ENCODE assay signal across 2 cellular contexts in the genomic region with DNA sequence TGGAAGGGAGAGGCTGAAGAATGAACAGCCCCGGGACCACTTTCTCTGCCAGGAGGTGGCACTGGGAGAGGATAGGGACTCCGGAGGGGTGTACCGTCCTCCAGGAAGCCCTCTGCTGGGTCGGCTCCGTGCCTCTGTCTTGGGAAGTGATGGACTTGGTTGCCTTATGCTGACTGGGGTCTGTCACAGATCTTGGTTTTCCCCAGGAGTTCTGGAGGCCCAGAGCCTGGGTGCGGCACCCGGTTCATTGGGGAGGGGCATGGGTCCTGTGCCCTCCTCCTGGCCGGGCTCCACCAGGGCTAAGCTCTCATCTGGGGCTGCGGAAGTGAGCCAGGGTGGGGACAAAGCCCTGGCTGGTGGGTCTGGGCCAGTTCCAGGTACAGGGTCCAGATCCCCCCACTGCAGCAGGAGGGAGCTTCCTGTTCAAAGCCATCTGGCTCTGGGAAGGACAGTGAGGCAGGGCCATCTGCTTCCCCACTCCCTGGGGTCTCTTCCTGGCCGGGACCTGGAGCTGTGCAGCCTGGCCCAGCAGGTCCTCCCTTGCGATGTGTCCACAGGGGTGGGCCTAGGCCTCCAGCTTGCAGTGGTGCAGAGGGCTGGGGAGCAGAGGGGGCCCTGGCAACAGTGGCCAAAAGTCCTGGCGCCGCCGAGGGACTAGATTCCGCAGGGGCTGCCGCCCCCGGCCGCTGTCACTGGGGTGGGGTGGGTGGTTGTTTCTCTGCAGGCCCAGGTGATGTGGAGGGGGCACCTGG.
TF ChIP-seq lines count a peak whose summit lies in the region.

No MANE protein-coding gene starts in this region.

TF ChIP-seq in GM23338, 12 proteins besides CTCF, POLR2A, EP300 and RAD21 (continues in another document):
- TF ChIP-seq ZNF114 (CRISPR knock-in tag; IDR thresholded peaks at IDR 0.05) (no peak), STAT1 (IDR thresholded peaks at IDR 0.05; ENCODE audit: unreplicated experiment) (no peak), ZNF331 (CRISPR knock-in tag; IDR thresholded peaks at IDR 0.05; ENCODE audit: low read depth) (no peak), EZH2 (IDR thresholded peaks at IDR 0.05; ENCODE audit: low read depth, unreplicated experiment) (no peak), NANOG (IDR thresholded peaks at IDR 0.05; ENCODE audit: borderline replicate concordance) (no peak), CREB1 (CRISPR knock-in tag; IDR thresholded peaks at IDR 0.05; ENCODE audit: low read depth) (no peak), EZH2phosphoT487 (IDR thresholded peaks at IDR 0.05; ENCODE audit: unreplicated experiment) (no peak), POLR2AphosphoS5 (IDR thresholded peaks at IDR 0.05; ENCODE audit: low read depth) (no peak), JUNB (IDR thresholded peaks at IDR 0.05; ENCODE audit: unreplicated experiment) (no peak)
- TF ChIP-seq, protein P1, sequence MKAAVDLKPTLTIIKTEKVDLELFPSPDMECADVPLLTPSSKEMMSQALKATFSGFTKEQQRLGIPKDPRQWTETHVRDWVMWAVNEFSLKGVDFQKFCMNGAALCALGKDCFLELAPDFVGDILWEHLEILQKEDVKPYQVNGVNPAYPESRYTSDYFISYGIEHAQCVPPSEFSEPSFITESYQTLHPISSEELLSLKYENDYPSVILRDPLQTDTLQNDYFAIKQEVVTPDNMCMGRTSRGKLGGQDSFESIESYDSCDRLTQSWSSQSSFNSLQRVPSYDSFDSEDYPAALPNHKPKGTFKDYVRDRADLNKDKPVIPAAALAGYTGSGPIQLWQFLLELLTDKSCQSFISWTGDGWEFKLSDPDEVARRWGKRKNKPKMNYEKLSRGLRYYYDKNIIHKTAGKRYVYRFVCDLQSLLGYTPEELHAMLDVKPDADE (IDR thresholded peaks at IDR 0.05): no peak
- TF ChIP-seq, protein P2, sequence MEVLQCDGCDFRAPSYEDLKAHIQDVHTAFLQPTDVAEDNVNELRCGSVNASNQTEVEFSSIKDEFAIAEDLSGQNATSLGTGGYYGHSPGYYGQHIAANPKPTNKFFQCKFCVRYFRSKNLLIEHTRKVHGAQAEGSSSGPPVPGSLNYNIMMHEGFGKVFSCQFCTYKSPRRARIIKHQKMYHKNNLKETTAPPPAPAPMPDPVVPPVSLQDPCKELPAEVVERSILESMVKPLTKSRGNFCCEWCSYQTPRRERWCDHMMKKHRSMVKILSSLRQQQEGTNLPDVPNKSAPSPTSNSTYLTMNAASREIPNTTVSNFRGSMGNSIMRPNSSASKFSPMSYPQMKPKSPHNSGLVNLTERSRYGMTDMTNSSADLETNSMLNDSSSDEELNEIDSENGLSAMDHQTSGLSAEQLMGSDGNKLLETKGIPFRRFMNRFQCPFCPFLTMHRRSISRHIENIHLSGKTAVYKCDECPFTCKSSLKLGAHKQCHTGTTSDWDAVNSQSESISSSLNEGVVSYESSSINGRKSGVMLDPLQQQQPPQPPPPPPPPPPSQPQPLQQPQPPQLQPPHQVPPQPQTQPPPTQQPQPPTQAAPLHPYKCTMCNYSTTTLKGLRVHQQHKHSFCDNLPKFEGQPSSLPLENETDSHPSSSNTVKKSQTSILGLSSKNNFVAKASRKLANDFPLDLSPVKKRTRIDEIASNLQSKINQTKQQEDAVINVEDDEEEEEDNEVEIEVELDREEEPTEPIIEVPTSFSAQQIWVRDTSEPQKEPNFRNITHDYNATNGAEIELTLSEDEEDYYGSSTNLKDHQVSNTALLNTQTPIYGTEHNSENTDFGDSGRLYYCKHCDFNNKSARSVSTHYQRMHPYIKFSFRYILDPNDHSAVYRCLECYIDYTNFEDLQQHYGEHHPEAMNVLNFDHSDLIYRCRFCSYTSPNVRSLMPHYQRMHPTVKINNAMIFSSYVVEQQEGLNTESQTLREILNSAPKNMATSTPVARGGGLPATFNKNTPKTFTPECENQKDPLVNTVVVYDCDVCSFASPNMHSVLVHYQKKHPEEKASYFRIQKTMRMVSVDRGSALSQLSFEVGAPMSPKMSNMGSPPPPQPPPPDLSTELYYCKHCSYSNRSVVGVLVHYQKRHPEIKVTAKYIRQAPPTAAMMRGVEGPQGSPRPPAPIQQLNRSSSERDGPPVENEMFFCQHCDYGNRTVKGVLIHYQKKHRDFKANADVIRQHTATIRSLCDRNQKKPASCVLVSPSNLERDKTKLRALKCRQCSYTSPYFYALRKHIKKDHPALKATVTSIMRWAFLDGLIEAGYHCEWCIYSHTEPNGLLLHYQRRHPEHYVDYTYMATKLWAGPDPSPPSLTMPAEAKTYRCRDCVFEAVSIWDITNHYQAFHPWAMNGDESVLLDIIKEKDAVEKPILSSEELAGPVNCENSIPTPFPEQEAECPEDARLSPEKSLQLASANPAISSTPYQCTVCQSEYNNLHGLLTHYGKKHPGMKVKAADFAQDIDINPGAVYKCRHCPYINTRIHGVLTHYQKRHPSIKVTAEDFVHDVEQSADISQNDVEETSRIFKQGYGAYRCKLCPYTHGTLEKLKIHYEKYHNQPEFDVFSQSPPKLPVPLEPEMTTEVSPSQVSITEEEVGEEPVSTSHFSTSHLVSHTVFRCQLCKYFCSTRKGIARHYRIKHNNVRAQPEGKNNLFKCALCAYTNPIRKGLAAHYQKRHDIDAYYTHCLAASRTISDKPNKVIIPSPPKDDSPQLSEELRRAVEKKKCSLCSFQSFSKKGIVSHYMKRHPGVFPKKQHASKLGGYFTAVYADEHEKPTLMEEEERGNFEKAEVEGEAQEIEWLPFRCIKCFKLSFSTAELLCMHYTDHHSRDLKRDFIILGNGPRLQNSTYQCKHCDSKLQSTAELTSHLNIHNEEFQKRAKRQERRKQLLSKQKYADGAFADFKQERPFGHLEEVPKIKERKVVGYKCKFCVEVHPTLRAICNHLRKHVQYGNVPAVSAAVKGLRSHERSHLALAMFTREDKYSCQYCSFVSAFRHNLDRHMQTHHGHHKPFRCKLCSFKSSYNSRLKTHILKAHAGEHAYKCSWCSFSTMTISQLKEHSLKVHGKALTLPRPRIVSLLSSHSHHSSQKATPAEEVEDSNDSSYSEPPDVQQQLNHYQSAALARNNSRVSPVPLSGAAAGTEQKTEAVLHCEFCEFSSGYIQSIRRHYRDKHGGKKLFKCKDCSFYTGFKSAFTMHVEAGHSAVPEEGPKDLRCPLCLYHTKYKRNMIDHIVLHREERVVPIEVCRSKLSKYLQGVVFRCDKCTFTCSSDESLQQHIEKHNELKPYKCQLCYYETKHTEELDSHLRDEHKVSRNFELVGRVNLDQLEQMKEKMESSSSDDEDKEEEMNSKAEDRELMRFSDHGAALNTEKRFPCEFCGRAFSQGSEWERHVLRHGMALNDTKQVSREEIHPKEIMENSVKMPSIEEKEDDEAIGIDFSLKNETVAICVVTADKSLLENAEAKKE (CRISPR knock-in tag; IDR thresholded peaks at IDR 0.05): no peak

TF ChIP-seq in K562, 482 proteins besides CTCF, POLR2A, EP300 and RAD21:
- TF ChIP-seq ZNF75A (CRISPR knock-in tag; IDR thresholded peaks at IDR 0.05) (no peak), HNRNPH1 (optimal IDR thresholded peaks at IDR 0.05; ENCODE audit: low read depth, low read length) (no peak), ZBTB7A (IDR thresholded peaks at IDR 0.05; ENCODE audit: borderline replicate concordance, control insufficient read depth, low read depth, low read length) (peak; percentile 26; the same call in 1 of the 2 replicates), ZNF696 (CRISPR knock-in tag; conservative IDR thresholded peaks at IDR 0.05) (no peak), RNF2 (IDR thresholded peaks at IDR 0.05) (no peak), KLF6 (CRISPR knock-in tag; IDR thresholded peaks at IDR 0.05; ENCODE audit: borderline replicate concordance) (no peak), E2F3 (CRISPR knock-in tag; IDR thresholded peaks at IDR 0.05) (peak; percentile 25; the same call in 1 of the 2 replicates), YBX1 (IDR thresholded peaks at IDR 0.05) (no peak), ETV5 (CRISPR knock-in tag; IDR thresholded peaks at IDR 0.05; ENCODE audit: low read depth) (no peak)
- TF ChIP-seq, protein P3, sequence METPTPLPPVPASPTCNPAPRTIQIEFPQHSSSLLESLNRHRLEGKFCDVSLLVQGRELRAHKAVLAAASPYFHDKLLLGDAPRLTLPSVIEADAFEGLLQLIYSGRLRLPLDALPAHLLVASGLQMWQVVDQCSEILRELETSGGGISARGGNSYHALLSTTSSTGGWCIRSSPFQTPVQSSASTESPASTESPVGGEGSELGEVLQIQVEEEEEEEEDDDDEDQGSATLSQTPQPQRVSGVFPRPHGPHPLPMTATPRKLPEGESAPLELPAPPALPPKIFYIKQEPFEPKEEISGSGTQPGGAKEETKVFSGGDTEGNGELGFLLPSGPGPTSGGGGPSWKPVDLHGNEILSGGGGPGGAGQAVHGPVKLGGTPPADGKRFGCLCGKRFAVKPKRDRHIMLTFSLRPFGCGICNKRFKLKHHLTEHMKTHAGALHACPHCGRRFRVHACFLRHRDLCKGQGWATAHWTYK (CRISPR knock-in tag; IDR thresholded peaks at IDR 0.05): 0 out of 2 replicates have a peak, but pooled peaks have one; percentile 36
- TF ChIP-seq, protein P4, sequence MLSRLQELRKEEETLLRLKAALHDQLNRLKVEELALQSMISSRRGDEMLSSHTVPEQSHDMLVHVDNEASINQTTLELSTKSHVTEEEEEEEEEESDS (CRISPR knock-in tag; IDR thresholded peaks at IDR 0.05): no peak
